Comparison of ENCODE assay signal across 33 cellular contexts in the genomic region with DNA sequence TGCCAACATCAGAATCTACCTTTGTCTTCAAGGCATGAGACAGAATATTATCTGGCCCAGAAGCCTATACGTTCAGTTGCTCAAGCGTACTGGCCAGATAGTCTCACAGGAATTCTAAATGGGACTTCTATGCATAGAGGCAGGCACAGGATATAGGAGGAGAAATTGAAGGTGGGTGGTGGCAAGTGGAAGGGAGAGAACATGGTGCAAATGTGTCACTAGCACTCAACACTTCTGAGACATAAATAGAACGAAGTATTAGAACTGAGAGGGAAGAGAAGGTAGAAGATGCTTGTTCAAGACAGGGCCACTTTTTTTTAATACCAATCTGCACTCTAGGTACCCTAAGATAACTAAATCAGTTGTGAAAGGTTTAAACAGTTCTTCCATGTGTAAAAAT.
DNase-seq lines count a peak whose midpoint lies in the region; ATAC-seq, FAIRE-seq and TF ChIP-seq lines count a peak whose summit lies in the region.
"Had no signal": no experiment of that assay in that cellular context is flagged by ENCODE, and none has a peak within 500 bp of the region (broad histone marks: within the 10 kb centered on the region; RNA-seq: fewer than 3 reads in every experiment).

No MANE protein-coding gene starts in this region.

- H3K4me1 ChIP-seq in heart right ventricle (no peaks in the 10 kb centered on the region), osteoblast (ENCODE audit: insufficient read depth, low read length) (no peaks in the 10 kb centered on the region)
- H3K4me1 ChIP-seq: A549; BE2C; BLaER1; BLaER1 treated with 17β-estradiol and CSF1 and Interleukin-3, amounts not matched to agents 10 nM and 100 nM; Caco-2 had no signal

- no peak overlapping the region for H2AFZ ChIP-seq in osteoblast (ENCODE audit: low read length)

- DNase-seq in left ventricle myocardium superior (no peak), heart right ventricle (no peak), osteoblast (ENCODE audit: insufficient read length, low spot score, missing footprints) (peak; percentile 19), urothelium cell line (ENCODE audit: low spot score) (no peak), MG63 (no peak)
- DNase-seq: 8988T; ACHN; AML-193; BE2C; C1 segment of cervical spinal cord; Caco-2; Calu3; CD4-positive, alpha-beta memory T cell; CD4-positive, alpha-beta T cell; CD4-positive, CD25-positive, alpha-beta regulatory T cell; CD8-positive, alpha-beta memory T cell; CD8-positive, alpha-beta T cell; COR-L47; DMS 273 treated with DMSO at 0.1 percent for 48 hours; DMS153; DMS53; DMS79; DMS79 treated with DMSO at 0.1 percent for 48 hours; DND-41; EL had no signal

- H3K36me3 ChIP-seq in heart right ventricle = no peaks in the 10 kb centered on the region
- no peaks in the 10 kb centered on the region for H3K36me3 ChIP-seq in osteoblast (ENCODE audit: insufficient read depth, low read length)
- H3K36me3 ChIP-seq in MG63 = no peaks in the 10 kb centered on the region
- H3K36me3 ChIP-seq: BE2C; BLaER1; BLaER1 treated with 17β-estradiol and CSF1 and Interleukin-3, amounts not matched to agents 10 nM and 100 nM had no signal

- TF ChIP-seq CTCF in heart right ventricle (IDR thresholded peaks at IDR 0.05) = no peak
- TF ChIP-seq CTCF in osteoblast (IDR thresholded peaks at IDR 0.05; ENCODE audit: extremely low read depth, low read depth, low read length) = no peak

- H4K20me1 ChIP-seq in osteoblast (ENCODE audit: insufficient read depth, low read length) = no peaks in the 10 kb centered on the region
- H4K20me1 ChIP-seq: BLaER1; BLaER1 treated with 17β-estradiol and CSF1 and Interleukin-3, amounts not matched to agents 10 nM and 100 nM had no signal

- 38 to 51% methylated on average over 3 of the region's 3 CpGs for WGBS in heart right ventricle, 2 donors

- intact Hi-C loops in left ventricle myocardium superior (cut with micrococcal nuclease) (no loop called here), heart right ventricle (cut with DNase I) (loop anchor here in 4 of 10 donors (5.0 to 10.0 kb wide), 3 partner anchors 280 to 420 kb away; no protein-coding TSS in a partner anchor)

- peak; percentile 61 for ATAC-seq in left ventricle myocardium superior
- no peak for ATAC-seq in heart right ventricle
- no peak for ATAC-seq in SK-N-SH treated with all-trans-retinoic acid at 6 μM for 48 hours
- ATAC-seq: A549; CD8-positive, alpha-beta T cell had no signal

- H3K4me2 ChIP-seq in osteoblast (ENCODE audit: insufficient read depth, low read length) = no peak overlapping the region
- H3K4me2 ChIP-seq: A549; BLaER1; BLaER1 treated with 17β-estradiol and CSF1 and Interleukin-3, amounts not matched to agents 10 nM and 100 nM had no signal

- no peaks in the 10 kb centered on the region for H3K79me2 ChIP-seq in osteoblast (ENCODE audit: insufficient read depth, low read length)

- no peaks in the 10 kb centered on the region for H3K27me3 ChIP-seq in heart right ventricle
- H3K27me3 ChIP-seq in osteoblast (ENCODE audit: insufficient read depth, low read length) = peaks cover 6% of the 10 kb centered on the region
- no peaks in the 10 kb centered on the region for H3K27me3 ChIP-seq in MG63
- H3K27me3 ChIP-seq: BE2C; BLaER1; BLaER1 treated with 17β-estradiol and CSF1 and Interleukin-3, amounts not matched to agents 10 nM and 100 nM had no signal

- no peak overlapping the region for H3K4me3 ChIP-seq in heart right ventricle
- H3K4me3 ChIP-seq in osteoblast (ENCODE audit: insufficient read depth, low read length) = no peak overlapping the region
- no peak overlapping the region for H3K4me3 ChIP-seq in MG63
- H3K4me3 ChIP-seq: A549; BLaER1; BLaER1 treated with 17β-estradiol and CSF1 and Interleukin-3, amounts not matched to agents 10 nM and 100 nM had no signal

- no peak overlapping the region for H3K27ac ChIP-seq in heart right ventricle
- no peak overlapping the region for H3K27ac ChIP-seq in osteoblast (ENCODE audit: low read depth, low read length)
- H3K27ac ChIP-seq: 22Rv1; A549; BLaER1; BLaER1 treated with 17β-estradiol and CSF1 and Interleukin-3, amounts not matched to agents 10 nM and 100 nM; C4-2B had no signal

- peaks cover 0 to 21% (median 0%) of the 10 kb centered on the region in 11 donors for H3K9me3 ChIP-seq in heart right ventricle
- no peaks in the 10 kb centered on the region for H3K9me3 ChIP-seq in osteoblast (ENCODE audit: low read depth, low read length)
- H3K9me3 ChIP-seq in MG63 = no peaks in the 10 kb centered on the region
- H3K9me3 ChIP-seq: BE2C, BLaER1, Caco-2 had no signal

- peak; percentile 67 for FAIRE-seq in urothelium cell line (lab: Jason Lieb, UNC)
- FAIRE-seq: A204.1, A549, D721Med had no signal

TF ChIP-seq in SK-N-SH treated with all-trans-retinoic acid at 6 μM for 48 hours, 23 proteins besides CTCF, POLR2A, EP300 and RAD21:
- TF ChIP-seq PPARA (CRISPR knock-in tag; IDR thresholded peaks at IDR 0.05; ENCODE audit: borderline replicate concordance) = no peak
- TF ChIP-seq ZNF565 (CRISPR knock-in tag; conservative IDR thresholded peaks at IDR 0.05; ENCODE audit: low read depth) = no peak
- TF ChIP-seq SNAI2 (CRISPR knock-in tag; IDR thresholded peaks at IDR 0.05) = no peak
- no peak for TF ChIP-seq ZFP30 (CRISPR knock-in tag; IDR thresholded peaks at IDR 0.05)
- TF ChIP-seq, protein P1, sequence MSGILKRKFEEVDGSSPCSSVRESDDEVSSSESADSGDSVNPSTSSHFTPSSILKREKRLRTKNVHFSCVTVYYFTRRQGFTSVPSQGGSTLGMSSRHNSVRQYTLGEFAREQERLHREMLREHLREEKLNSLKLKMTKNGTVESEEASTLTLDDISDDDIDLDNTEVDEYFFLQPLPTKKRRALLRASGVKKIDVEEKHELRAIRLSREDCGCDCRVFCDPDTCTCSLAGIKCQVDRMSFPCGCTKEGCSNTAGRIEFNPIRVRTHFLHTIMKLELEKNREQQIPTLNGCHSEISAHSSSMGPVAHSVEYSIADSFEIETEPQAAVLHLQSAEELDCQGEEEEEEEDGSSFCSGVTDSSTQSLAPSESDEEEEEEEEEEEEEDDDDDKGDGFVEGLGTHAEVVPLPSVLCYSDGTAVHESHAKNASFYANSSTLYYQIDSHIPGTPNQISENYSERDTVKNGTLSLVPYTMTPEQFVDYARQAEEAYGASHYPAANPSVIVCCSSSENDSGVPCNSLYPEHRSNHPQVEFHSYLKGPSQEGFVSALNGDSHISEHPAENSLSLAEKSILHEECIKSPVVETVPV (CRISPR knock-in tag; IDR thresholded peaks at IDR 0.05) = no peak
